8 cellular contexts compared by ENCODE assay signal in genomic region chr21:45982256-45982757, GRCh38. TPM values are rescaled to one million over a fixed set of nuclear protein-coding genes. Genes with fewer than 3 reads are reported as not detected.
DNase-seq lines count a peak whose midpoint lies in the region; ATAC-seq and TF ChIP-seq lines count a peak whose summit lies in the region.

No MANE protein-coding gene starts in this region.

- no peaks in the 10 kb centered on the region for H3K9me3 ChIP-seq in CD4-positive, alpha-beta T cell (ENCODE audit: control insufficient read depth, low read length)
- no peaks in the 10 kb centered on the region for H3K9me3 ChIP-seq in SJSA1 (replicated peaks)

- peaks cover 46% of the 10 kb centered on the region for H3K36me3 ChIP-seq in SJSA1

- POLR2A ChIA-PET in CD4-positive, alpha-beta T cell (lab: Charles Lee) = interaction anchor here (1.1 kb wide), 1 partner anchor 9 kb away, joined by 4 read pairs; no protein-coding TSS in a partner anchor

- TF ChIP-seq CTCF in CD4-positive, alpha-beta T cell (IDR thresholded peaks at IDR 0.05) = no peak
- no peak for TF ChIP-seq CTCF in fibroblast of the aortic adventitia (IDR thresholded peaks at IDR 0.05; ENCODE audit: insufficient read depth, low read length)
- no peak for TF ChIP-seq CTCF in osteocyte (IDR thresholded peaks at IDR 0.05)

- no peak overlapping the region for H3K27ac Mint-ChIP-seq in CD4-positive, alpha-beta T cell
- peak overlapping the region; percentile 54 for H3K27ac Mint-ChIP-seq in osteocyte (ENCODE audit: unreplicated experiment)

- peak in 1 of 10 experiments; percentile 39 for DNase-seq in CD4-positive, alpha-beta T cell
- DNase-seq in SJSA1 (ENCODE audit: low read depth in 1 of 2, low spot score in 2 of 2) (peak in 1 of 2 experiments; percentile 36), fibroblast of the aortic adventitia (ENCODE audit: low read depth) (no peak), osteocyte (ENCODE audit: extremely low spot score, unreplicated experiment) (peak; percentile 83), NK-92 (lab: John Stamatoyannopoulos, UW; ENCODE audit: unreplicated experiment) (no peak), GF-D8 (lab: John Stamatoyannopoulos, UW) (no peak), pons (ENCODE audit: low spot score) (no peak)

- H3K27me3 ChIP-seq in CD4-positive, alpha-beta T cell (ENCODE audit: control insufficient read depth, insufficient read depth, low read length) = peaks cover 6% of the 10 kb centered on the region
- no peaks in the 10 kb centered on the region for H3K27me3 ChIP-seq in SJSA1 (replicated peaks)

- intact Hi-C loops in CD4-positive, alpha-beta T cell (cut with DNase I, micrococcal nuclease) = loop anchor here in 1 of 2 experiments (5.0 to 10.0 kb wide), 4 partner anchors 95 to 428 kb away; partner anchors contain the start of gene PCBP3

- H3K4me3 Mint-ChIP-seq in CD4-positive, alpha-beta T cell = peak overlapping the region; percentile 76
- peak overlapping the region; percentile 80 for H3K4me3 Mint-ChIP-seq in osteocyte (ENCODE audit: unreplicated experiment)

- no peaks in the 10 kb centered on the region for H3K36me3 Mint-ChIP-seq in CD4-positive, alpha-beta T cell (ENCODE audit: low read depth)
- peaks cover 15% of the 10 kb centered on the region for H3K36me3 Mint-ChIP-seq in osteocyte (ENCODE audit: unreplicated experiment)

- no peak overlapping the region for H3K27ac ChIP-seq in CD4-positive, alpha-beta T cell (ENCODE audit: low read depth, low read length)
- H3K27ac ChIP-seq in SJSA1 = no peak overlapping the region

- peak overlapping the region; percentile 60 for H3K4me3 ChIP-seq in SJSA1
- peak overlapping the region; percentile 95 for H3K4me3 ChIP-seq in fibroblast of the aortic adventitia (ENCODE audit: low read depth, low read length)

- H3K4me1 ChIP-seq in SJSA1 (replicated peaks) = peaks cover 39% of the 10 kb centered on the region

- ATAC-seq in CD4-positive, alpha-beta T cell (ENCODE audit: poor library complexity) = no peak
- ATAC-seq in GM19351 (IDR thresholded peaks at IDR 0.05; ENCODE audit: unreplicated experiment) = no peak

- H3K4me1 Mint-ChIP-seq in CD4-positive, alpha-beta T cell (ENCODE audit: low read depth) = peaks cover 5% of the 10 kb centered on the region
- H3K4me1 Mint-ChIP-seq in osteocyte (ENCODE audit: unreplicated experiment) = peaks cover 30% of the 10 kb centered on the region

- peaks cover 4% of the 10 kb centered on the region for H3K27me3 Mint-ChIP-seq in CD4-positive, alpha-beta T cell
- H3K27me3 Mint-ChIP-seq in osteocyte (ENCODE audit: unreplicated experiment) = no peaks in the 10 kb centered on the region

- CTCF ChIA-PET in CD4-positive, alpha-beta T cell (lab: Charles Lee) = no interaction called here

- no peaks in the 10 kb centered on the region for H3K9me3 Mint-ChIP-seq in CD4-positive, alpha-beta T cell
- no peaks in the 10 kb centered on the region for H3K9me3 Mint-ChIP-seq in osteocyte (ENCODE audit: unreplicated experiment)

RNA-seq across cellular contexts. Expression of gene COL6A1, which starts 0.7 kb away (rescaled TPM):
- total RNA-seq in CD4-positive, alpha-beta T cell = 1 to 10 TPM; 8.0 to 8.5 TPM
- 108 and 149 TPM in 2 replicates for total RNA-seq in SJSA1 (2014; rRNA removed; shearing (Covaris generic))
- 1,082 and 1,517 TPM in 2 replicates for total RNA-seq in fibroblast of the aortic adventitia (ENCODE audit: low replicate concordance)
- 1,503 and 1,582 TPM in 2 replicates for total RNA-seq in osteocyte

Comparison
In these comparisons a context has a peak if more than half of its experiments do, and no peak if none do; other contexts are left out.
1. RNA of gene COL6A1, which starts 0.7 kb away (total RNA-seq): 1,503 to 1,582 TPM in osteocyte, 1,082 to 1,517 TPM in fibroblast of the aortic adventitia and 108 to 149 TPM in SJSA1; 8.0 to 8.5 TPM in CD4-positive, alpha-beta T cell; every median in the first group is over 10 times any median in the second.